ENCODE assay signal across 8 cellular contexts in the genomic region with DNA sequence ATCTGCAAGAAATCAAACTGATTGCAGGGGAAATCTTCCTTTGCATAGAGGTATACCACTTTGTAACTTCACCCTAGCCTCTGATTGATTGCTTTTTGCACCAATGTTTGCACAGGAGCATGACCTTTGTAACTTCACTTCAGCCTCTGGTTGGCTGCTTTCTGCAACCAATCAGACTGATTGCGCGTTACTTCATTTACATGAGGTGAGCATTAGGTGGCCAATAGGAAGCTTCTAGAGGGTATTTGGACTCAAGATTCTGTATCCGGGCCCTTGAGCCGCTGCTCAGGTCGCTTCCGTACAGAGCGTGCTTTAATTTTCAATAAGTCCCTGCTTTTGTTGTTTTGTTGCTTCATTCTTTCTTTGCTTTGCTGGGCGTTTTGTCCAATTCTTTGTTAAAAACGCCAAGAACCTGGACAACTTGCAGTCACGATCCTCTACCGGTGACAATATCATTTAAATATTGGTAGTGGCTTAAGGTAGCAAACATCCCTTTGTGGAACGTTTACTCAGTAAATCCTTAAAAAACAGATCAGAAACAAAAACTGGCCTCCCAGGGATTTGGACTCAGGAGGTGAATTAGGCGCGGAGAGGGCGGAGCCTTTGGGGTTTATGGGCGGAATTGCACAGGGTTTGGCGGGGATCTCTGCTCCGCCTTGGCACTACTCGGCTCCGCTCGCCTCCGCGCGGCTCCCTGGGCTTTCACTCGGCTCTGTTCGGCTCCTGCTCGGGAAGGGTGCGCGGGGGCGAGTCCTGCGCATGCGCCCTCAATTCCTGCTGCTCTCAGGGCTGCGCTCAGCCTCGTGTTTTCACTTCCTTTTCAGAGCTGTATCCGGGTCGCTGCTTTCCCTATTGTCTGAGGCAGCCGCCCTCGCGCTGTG. TPM values are rescaled to one million over a fixed set of nuclear protein-coding genes. Genes with fewer than 3 reads are reported as not detected.
A peak's percentile ranks its signal among the peaks of the same experiment; 100 is the strongest.
DNase-seq lines count a peak whose midpoint lies in the region; ATAC-seq, FAIRE-seq and TF ChIP-seq lines count a peak whose summit lies in the region.

A gene with protein sequence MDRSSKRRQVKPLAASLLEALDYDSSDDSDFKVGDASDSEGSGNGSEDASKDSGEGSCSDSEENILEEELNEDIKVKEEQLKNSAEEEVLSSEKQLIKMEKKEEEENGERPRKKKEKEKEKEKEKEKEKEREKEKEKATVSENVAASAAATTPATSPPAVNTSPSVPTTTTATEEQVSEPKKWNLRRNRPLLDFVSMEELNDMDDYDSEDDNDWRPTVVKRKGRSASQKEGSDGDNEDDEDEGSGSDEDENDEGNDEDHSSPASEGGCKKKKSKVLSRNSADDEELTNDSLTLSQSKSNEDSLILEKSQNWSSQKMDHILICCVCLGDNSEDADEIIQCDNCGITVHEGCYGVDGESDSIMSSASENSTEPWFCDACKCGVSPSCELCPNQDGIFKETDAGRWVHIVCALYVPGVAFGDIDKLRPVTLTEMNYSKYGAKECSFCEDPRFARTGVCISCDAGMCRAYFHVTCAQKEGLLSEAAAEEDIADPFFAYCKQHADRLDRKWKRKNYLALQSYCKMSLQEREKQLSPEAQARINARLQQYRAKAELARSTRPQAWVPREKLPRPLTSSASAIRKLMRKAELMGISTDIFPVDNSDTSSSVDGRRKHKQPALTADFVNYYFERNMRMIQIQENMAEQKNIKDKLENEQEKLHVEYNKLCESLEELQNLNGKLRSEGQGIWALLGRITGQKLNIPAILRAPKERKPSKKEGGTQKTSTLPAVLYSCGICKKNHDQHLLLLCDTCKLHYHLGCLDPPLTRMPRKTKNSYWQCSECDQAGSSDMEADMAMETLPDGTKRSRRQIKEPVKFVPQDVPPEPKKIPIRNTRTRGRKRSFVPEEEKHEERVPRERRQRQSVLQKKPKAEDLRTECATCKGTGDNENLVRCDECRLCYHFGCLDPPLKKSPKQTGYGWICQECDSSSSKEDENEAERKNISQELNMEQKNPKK (plus strand): TSS at position 812 of the 881 bp plus-strand sequence. CDS start 452 bp downstream, outside the sequence.

- peak within 1 kb of the TSS; percentile 98 for H3K27ac Mint-ChIP-seq in type B pancreatic cell

- peak; percentile 99 for FAIRE-seq in GM12892 (lab: Jason Lieb, UNC)

- H3K36me3 Mint-ChIP-seq in type B pancreatic cell, result peaks cover 17% of the 10 kb centered on the region

- 13 to 15% (median 14%) methylated on average over 38 to 39 of the region's 39 CpGs for WGBS in adrenal gland, 4 donors
- 13 to 17% (median 15%) methylated on average over 39 of the region's 39 CpGs for WGBS in heart left ventricle, 4 donors

- no peaks in the 10 kb centered on the region for H3K9me3 ChIP-seq in adrenal gland (replicated peaks in 1 of 3)
- no peaks in the 10 kb centered on the region for H3K9me3 ChIP-seq in heart left ventricle

- H3K4me3 ChIP-seq in adrenal gland, result peak within 1 kb of the TSS; percentile 9 to 84 (median 69)
- peak within 1 kb of the TSS; percentile 65 to 99 (median 82) for H3K4me3 ChIP-seq in heart left ventricle

- H3K4me1 Mint-ChIP-seq in type B pancreatic cell (ENCODE audit: unreplicated experiment), result peaks cover 21% of the 10 kb centered on the region

- peak within 1 kb of the TSS; percentile 96 for H3K4me3 Mint-ChIP-seq in type B pancreatic cell

- TF ChIP-seq CTCF in adrenal gland (IDR thresholded peaks at IDR 0.05) (no peak), heart left ventricle (IDR thresholded peaks at IDR 0.05) (no peak), type B pancreatic cell (conservative IDR thresholded peaks at IDR 0.05) (no peak)

- TF ChIP-seq POLR2A in GM12892 (IDR thresholded peaks at IDR 0.05; ENCODE audit: low read depth, low read length) (peak; percentile 89), adrenal gland (IDR thresholded peaks at IDR 0.05) (peak; percentile 74 to 91), heart left ventricle (IDR thresholded peaks at IDR 0.05) (peak in 1 of 2 donors; percentile 71)

- peak; percentile 93 for ATAC-seq in HG02852 (IDR thresholded peaks at IDR 0.05; ENCODE audit: unreplicated experiment)
- ATAC-seq in heart left ventricle, result peak; percentile 100

- H3K9me3 Mint-ChIP-seq in type B pancreatic cell, result no peaks in the 10 kb centered on the region

- DNase-seq in GM12892 (ENCODE audit: insufficient read length), result peak; percentile 80
- peak; percentile 98 for DNase-seq in NCI-H146 (lab: John Stamatoyannopoulos, UW)
- DNase-seq in T-helper 1 cell, result peak; percentile 90 to 97 (median 92)
- DNase-seq in adrenal gland, result peak; percentile 96 to 99 (median 98)
- peak; percentile 96 to 98 (median 98) for DNase-seq in heart left ventricle
- DNase-seq in pons (ENCODE audit: low spot score), result peak; percentile 96
- DNase-seq in type B pancreatic cell (ENCODE audit: extremely low spot score, unreplicated experiment), result peak; percentile 96

- intact Hi-C loops in adrenal gland (cut with DNase I) (no loop called here), heart left ventricle (cut with DNase I) (loop anchor here in 5 of 10 donors (1.0 to 10.0 kb wide), 3 partner anchors 32 to 242 kb away; a partner anchor contains a TSS)

- H3K4me1 ChIP-seq in adrenal gland (replicated peaks in 1 of 2) (peaks cover 0 to 22% of the 10 kb centered on the region in 2 donors), heart left ventricle (peaks cover 0 to 22% (median 10%) of the 10 kb centered on the region in 12 donors)

- peak within 1 kb of the TSS; percentile 51 to 88 (median 77) for H3K27ac ChIP-seq in adrenal gland
- H3K27ac ChIP-seq in heart left ventricle, result peak within 1 kb of the TSS in 11 of 12 donors; percentile 64 to 91 (median 85)

- H3K27me3 Mint-ChIP-seq in type B pancreatic cell, result no peaks in the 10 kb centered on the region

- H3K27me3 ChIP-seq in adrenal gland (no peaks in the 10 kb centered on the region), heart left ventricle (peaks cover 0 to 4% (median 0%) of the 10 kb centered on the region in 9 donors)

- H3K36me3 ChIP-seq in adrenal gland (replicated peaks in 1 of 2), result peaks cover 0 to 5% of the 10 kb centered on the region in 2 donors
- peaks cover 0 to 15% (median 0%) of the 10 kb centered on the region in 9 donors for H3K36me3 ChIP-seq in heart left ventricle

RNA-seq across cellular contexts. Expression of the gene that starts here (rescaled TPM):
- polyA plus RNA-seq in GM12892 (2012; ENCODE audit: missing spikeins), result 21.6 TPM
- total RNA-seq in adrenal gland, result 10 to 100 TPM in 7 of 8 donors, 1 to 10 TPM in 1; 8.0 to 40.3 (median 29.2) TPM
- polyA plus RNA-seq in adrenal gland, result 10 to 100 TPM; 24.3 to 54.5 (median 29.5) TPM
- 10 to 100 TPM; 10.6 to 21.4 (median 14.3) TPM for total RNA-seq in heart left ventricle
- polyA plus RNA-seq in heart left ventricle, result 10 to 100 TPM in 1 of 2 donors, 1 to 10 TPM in 1; 8.8 to 16.4 TPM
- total RNA-seq in type B pancreatic cell (ENCODE audit: low replicate concordance), result 45.1 and 66.5 TPM in 2 replicates

Comparison
In these comparisons a context has a peak if more than half of its experiments do, and no peak if none do; other contexts are left out.
1. Peak in every context shown above with its lines: DNase-seq, ATAC-seq, H3K4me3 ChIP-seq and H3K27ac ChIP-seq.